1 cellular context compared by ENCODE assay signal in the genomic region with DNA sequence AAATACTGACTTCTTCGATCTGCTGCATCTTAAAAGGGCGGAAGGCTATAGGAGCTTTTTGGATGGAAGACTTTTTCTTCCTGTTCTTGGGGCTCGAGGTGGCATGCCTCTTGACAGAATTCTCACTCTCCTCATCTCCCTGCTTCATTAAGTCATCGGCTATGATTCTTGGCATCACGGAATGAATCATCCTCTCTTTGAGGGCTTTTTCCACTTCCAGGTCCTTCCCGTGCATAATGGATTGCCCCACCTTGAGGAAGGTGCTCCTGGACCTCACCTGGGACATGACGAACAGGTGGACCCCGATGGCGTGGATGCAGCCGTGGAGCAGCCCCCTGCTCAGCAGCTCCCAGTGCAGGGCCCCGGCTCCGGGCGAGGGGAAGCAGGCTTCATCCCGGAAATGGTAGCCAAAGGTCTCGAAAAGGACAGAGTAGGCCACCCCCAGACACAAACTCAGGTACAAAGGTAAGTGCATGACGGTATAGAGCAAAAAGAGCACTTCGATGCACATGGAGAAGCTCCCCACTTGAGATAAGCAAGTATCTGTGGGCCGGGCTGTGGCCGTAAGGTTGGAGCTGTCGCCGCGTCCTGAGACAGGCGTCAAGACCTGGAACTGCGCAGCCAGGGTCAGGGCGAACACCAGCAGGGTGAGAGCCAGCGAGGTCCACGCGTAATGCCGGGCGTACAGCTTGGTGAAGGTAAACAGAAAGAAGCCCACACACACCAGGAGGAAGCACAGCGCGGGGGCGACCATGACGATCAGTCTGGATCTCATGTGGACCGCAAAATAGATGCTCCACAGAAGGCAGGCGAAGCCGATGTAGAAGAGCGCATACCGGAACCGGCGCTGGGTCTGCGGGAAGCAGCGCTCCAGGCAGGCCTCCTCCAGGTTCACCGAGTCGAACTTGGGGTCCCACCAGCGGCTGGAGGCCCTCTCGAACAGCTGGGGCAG.
TF ChIP-seq lines count a peak whose summit lies in the region.

No MANE protein-coding gene starts in this region.

TF ChIP-seq in HepG2, 621 proteins besides CTCF, POLR2A, EP300 and RAD21 (continued from another document and continues in another):
- TF ChIP-seq, protein P1, sequence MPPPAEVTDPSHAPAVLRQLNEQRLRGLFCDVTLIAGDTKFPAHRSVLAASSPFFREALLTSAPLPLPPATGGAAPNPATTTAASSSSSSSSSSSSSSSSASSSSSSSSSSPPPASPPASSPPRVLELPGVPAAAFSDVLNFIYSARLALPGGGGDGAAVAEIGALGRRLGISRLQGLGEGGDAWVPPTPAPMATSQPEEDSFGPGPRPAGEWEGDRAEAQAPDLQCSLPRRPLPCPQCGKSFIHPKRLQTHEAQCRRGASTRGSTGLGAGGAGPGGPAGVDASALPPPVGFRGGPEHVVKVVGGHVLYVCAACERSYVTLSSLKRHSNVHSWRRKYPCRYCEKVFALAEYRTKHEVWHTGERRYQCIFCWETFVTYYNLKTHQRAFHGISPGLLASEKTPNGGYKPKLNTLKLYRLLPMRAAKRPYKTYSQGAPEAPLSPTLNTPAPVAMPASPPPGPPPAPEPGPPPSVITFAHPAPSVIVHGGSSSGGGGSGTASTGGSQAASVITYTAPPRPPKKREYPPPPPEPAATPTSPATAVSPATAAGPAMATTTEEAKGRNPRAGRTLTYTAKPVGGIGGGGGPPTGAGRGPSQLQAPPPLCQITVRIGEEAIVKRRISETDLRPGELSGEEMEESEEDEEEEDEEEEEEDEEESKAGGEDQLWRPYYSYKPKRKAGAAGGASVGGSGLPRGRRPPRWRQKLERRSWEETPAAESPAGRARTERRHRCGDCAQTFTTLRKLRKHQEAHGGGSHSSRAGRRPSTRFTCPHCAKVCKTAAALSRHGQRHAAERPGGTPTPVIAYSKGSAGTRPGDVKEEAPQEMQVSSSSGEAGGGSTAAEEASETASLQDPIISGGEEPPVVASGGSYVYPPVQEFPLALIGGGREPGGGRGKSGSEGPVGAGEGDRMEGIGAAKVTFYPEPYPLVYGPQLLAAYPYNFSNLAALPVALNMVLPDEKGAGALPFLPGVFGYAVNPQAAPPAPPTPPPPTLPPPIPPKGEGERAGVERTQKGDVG (CRISPR knock-in tag; IDR thresholded peaks at IDR 0.05; ENCODE audit: borderline replicate concordance) = no peak
- TF ChIP-seq ZNF780A (CRISPR knock-in tag; IDR thresholded peaks at IDR 0.05) (no peak), CBFB (CRISPR knock-in tag; IDR thresholded peaks at IDR 0.05) (no peak), ZNF329 (CRISPR knock-in tag; IDR thresholded peaks at IDR 0.05; ENCODE audit: low read depth) (no peak), ZNF317 (CRISPR knock-in tag; IDR thresholded peaks at IDR 0.05) (no peak), ZNF75D (CRISPR knock-in tag; IDR thresholded peaks at IDR 0.05; ENCODE audit: borderline replicate concordance) (no peak), TCF7L2 (IDR thresholded peaks at IDR 0.05; ENCODE audit: low read depth, low read length) (no peak), FOXO1 (CRISPR knock-in tag; IDR thresholded peaks at IDR 0.05) (no peak), ZNF180 (CRISPR knock-in tag; IDR thresholded peaks at IDR 0.05; ENCODE audit: borderline replicate concordance, low read depth) (no peak), YEATS4 (CRISPR knock-in tag; IDR thresholded peaks at IDR 0.05; ENCODE audit: borderline replicate concordance) (no peak), ZBTB8A (CRISPR knock-in tag; IDR thresholded peaks at IDR 0.05; ENCODE audit: borderline replicate concordance, low read depth) (no peak), HES4 (CRISPR knock-in tag; IDR thresholded peaks at IDR 0.05; ENCODE audit: borderline replicate concordance) (0 out of 2 replicates have a peak, but pooled peaks have one; percentile 3), ZNF558 (CRISPR knock-in tag; IDR thresholded peaks at IDR 0.05; ENCODE audit: borderline replicate concordance) (no peak), XBP1 (CRISPR knock-in tag; IDR thresholded peaks at IDR 0.05) (no peak), ATF1 (CRISPR knock-in tag; IDR thresholded peaks at IDR 0.05) (no peak), EHMT2 (IDR thresholded peaks at IDR 0.05; ENCODE audit: borderline replicate concordance, low read depth, low read length) (no peak), SSRP1 (CRISPR knock-in tag; IDR thresholded peaks at IDR 0.05) (no peak), POLR2G (IDR thresholded peaks at IDR 0.05; ENCODE audit: low read depth, low read length) (no peak), ZFP36L1 (CRISPR knock-in tag; IDR thresholded peaks at IDR 0.05) (no peak), SRSF1 (optimal IDR thresholded peaks at IDR 0.05; ENCODE audit: low read depth, low read length) (no peak), ZNF83 (CRISPR knock-in tag; IDR thresholded peaks at IDR 0.05; ENCODE audit: borderline replicate concordance) (no peak), CENPX (CRISPR knock-in tag; IDR thresholded peaks at IDR 0.05) (no peak), ZNF792 (CRISPR knock-in tag; IDR thresholded peaks at IDR 0.05) (0 out of 2 replicates have a peak, but pooled peaks have one; percentile 28), PCBP2 (optimal IDR thresholded peaks at IDR 0.05; ENCODE audit: low read depth, low read length, poor library complexity, severe bottlenecking) (no peak), ZNF160 (CRISPR knock-in tag; IDR thresholded peaks at IDR 0.05) (no peak), HIVEP1 (CRISPR knock-in tag; IDR thresholded peaks at IDR 0.05) (no peak), DNMT1 (CRISPR knock-in tag; IDR thresholded peaks at IDR 0.05) (no peak), ZNF841 (CRISPR knock-in tag; IDR thresholded peaks at IDR 0.05; ENCODE audit: borderline replicate concordance) (no peak), IRF2 (CRISPR knock-in tag; IDR thresholded peaks at IDR 0.05) (no peak; the same call in 1 of the 2 replicates), ATAD3A (CRISPR knock-in tag; IDR thresholded peaks at IDR 0.05) (no peak)
- TF ChIP-seq, protein P2, sequence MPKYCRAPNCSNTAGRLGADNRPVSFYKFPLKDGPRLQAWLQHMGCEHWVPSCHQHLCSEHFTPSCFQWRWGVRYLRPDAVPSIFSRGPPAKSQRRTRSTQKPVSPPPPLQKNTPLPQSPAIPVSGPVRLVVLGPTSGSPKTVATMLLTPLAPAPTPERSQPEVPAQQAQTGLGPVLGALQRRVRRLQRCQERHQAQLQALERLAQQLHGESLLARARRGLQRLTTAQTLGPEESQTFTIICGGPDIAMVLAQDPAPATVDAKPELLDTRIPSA (CRISPR knock-in tag; IDR thresholded peaks at IDR 0.05; ENCODE audit: borderline replicate concordance) = no peak
- TF ChIP-seq, protein P3, sequence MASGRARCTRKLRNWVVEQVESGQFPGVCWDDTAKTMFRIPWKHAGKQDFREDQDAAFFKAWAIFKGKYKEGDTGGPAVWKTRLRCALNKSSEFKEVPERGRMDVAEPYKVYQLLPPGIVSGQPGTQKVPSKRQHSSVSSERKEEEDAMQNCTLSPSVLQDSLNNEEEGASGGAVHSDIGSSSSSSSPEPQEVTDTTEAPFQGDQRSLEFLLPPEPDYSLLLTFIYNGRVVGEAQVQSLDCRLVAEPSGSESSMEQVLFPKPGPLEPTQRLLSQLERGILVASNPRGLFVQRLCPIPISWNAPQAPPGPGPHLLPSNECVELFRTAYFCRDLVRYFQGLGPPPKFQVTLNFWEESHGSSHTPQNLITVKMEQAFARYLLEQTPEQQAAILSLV (CRISPR knock-in tag; IDR thresholded peaks at IDR 0.05; ENCODE audit: borderline replicate concordance) = no peak
- TF ChIP-seq, protein P4, sequence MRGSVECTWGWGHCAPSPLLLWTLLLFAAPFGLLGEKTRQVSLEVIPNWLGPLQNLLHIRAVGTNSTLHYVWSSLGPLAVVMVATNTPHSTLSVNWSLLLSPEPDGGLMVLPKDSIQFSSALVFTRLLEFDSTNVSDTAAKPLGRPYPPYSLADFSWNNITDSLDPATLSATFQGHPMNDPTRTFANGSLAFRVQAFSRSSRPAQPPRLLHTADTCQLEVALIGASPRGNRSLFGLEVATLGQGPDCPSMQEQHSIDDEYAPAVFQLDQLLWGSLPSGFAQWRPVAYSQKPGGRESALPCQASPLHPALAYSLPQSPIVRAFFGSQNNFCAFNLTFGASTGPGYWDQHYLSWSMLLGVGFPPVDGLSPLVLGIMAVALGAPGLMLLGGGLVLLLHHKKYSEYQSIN (CRISPR knock-in tag; IDR thresholded peaks at IDR 0.05; ENCODE audit: borderline replicate concordance) = no peak
- TF ChIP-seq, protein P5, sequence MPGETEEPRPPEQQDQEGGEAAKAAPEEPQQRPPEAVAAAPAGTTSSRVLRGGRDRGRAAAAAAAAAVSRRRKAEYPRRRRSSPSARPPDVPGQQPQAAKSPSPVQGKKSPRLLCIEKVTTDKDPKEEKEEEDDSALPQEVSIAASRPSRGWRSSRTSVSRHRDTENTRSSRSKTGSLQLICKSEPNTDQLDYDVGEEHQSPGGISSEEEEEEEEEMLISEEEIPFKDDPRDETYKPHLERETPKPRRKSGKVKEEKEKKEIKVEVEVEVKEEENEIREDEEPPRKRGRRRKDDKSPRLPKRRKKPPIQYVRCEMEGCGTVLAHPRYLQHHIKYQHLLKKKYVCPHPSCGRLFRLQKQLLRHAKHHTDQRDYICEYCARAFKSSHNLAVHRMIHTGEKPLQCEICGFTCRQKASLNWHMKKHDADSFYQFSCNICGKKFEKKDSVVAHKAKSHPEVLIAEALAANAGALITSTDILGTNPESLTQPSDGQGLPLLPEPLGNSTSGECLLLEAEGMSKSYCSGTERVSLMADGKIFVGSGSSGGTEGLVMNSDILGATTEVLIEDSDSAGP (CRISPR knock-in tag; IDR thresholded peaks at IDR 0.05; ENCODE audit: borderline replicate concordance) = 0 out of 2 replicates have a peak, but pooled peaks have one; percentile 35
- TF ChIP-seq, protein P6, sequence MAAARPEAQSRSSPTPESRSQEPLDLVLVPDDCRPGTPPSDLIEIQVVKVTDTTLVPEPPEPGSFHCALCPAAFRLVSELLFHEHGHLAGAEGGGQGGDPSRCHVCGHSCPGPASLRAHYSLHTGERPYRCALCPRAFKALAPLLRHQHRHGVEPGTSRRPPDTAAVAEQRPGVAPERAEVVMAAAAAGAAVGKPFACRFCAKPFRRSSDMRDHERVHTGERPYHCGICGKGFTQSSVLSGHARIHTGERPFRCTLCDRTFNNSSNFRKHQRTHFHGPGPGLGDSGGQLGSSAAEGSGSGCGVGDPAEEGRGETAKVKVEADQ (CRISPR knock-in tag; IDR thresholded peaks at IDR 0.05; ENCODE audit: borderline replicate concordance) = no peak
- TF ChIP-seq, protein P7, sequence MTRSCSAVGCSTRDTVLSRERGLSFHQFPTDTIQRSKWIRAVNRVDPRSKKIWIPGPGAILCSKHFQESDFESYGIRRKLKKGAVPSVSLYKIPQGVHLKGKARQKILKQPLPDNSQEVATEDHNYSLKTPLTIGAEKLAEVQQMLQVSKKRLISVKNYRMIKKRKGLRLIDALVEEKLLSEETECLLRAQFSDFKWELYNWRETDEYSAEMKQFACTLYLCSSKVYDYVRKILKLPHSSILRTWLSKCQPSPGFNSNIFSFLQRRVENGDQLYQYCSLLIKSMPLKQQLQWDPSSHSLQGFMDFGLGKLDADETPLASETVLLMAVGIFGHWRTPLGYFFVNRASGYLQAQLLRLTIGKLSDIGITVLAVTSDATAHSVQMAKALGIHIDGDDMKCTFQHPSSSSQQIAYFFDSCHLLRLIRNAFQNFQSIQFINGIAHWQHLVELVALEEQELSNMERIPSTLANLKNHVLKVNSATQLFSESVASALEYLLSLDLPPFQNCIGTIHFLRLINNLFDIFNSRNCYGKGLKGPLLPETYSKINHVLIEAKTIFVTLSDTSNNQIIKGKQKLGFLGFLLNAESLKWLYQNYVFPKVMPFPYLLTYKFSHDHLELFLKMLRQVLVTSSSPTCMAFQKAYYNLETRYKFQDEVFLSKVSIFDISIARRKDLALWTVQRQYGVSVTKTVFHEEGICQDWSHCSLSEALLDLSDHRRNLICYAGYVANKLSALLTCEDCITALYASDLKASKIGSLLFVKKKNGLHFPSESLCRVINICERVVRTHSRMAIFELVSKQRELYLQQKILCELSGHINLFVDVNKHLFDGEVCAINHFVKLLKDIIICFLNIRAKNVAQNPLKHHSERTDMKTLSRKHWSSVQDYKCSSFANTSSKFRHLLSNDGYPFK (CRISPR knock-in tag; IDR thresholded peaks at IDR 0.05; ENCODE audit: borderline replicate concordance) = no peak
- TF ChIP-seq, protein P8, sequence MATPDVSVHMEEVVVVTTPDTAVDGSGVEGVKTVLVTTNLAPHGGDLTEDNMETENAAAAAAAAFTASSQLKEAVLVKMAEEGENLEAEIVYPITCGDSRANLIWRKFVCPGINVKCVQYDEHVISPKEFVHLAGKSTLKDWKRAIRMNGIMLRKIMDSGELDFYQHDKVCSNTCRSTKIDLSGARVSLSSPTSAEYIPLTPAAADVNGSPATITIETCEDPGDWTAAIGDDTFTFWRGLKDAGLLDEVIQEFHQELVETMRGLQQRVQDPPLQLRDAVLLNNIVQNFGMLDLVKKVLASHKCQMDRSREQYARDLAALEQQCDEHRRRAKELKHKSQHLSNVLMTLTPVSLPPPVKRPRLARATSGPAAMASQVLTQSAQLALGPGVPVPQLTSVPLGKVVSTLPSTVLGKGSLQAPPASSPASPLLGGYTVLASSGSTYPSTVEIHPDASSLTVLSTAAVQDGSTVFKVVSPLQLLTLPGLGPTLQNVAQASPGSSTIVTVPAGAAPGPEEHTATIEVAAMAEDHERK (CRISPR knock-in tag; IDR thresholded peaks at IDR 0.05; ENCODE audit: low read depth) = no peak
- TF ChIP-seq, protein P9, sequence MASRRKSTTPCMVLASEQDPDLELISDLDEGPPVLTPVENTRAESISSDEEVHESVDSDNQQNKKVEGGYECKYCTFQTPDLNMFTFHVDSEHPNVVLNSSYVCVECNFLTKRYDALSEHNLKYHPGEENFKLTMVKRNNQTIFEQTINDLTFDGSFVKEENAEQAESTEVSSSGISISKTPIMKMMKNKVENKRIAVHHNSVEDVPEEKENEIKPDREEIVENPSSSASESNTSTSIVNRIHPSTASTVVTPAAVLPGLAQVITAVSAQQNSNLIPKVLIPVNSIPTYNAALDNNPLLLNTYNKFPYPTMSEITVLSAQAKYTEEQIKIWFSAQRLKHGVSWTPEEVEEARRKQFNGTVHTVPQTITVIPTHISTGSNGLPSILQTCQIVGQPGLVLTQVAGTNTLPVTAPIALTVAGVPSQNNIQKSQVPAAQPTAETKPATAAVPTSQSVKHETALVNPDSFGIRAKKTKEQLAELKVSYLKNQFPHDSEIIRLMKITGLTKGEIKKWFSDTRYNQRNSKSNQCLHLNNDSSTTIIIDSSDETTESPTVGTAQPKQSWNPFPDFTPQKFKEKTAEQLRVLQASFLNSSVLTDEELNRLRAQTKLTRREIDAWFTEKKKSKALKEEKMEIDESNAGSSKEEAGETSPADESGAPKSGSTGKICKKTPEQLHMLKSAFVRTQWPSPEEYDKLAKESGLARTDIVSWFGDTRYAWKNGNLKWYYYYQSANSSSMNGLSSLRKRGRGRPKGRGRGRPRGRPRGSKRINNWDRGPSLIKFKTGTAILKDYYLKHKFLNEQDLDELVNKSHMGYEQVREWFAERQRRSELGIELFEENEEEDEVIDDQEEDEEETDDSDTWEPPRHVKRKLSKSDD (CRISPR knock-in tag; IDR thresholded peaks at IDR 0.05; ENCODE audit: low read depth) = no peak
